29 cellular contexts compared by ENCODE assay signal in genomic region chr2:133377021-133377481, GRCh38.
DNase-seq lines count a peak whose midpoint lies in the region; ATAC-seq, FAIRE-seq and TF ChIP-seq lines count a peak whose summit lies in the region.
"Had no signal": no experiment of that assay in that cellular context is flagged by ENCODE, and none has a peak within 500 bp of the region (broad histone marks: within the 10 kb centered on the region; RNA-seq: fewer than 3 reads in every experiment).

No MANE protein-coding gene starts in this region.

- H3K27me3 ChIP-seq in keratinocyte (ENCODE audit: control insufficient read depth, extremely low read depth, insufficient read depth, low read length), result no peaks in the 10 kb centered on the region
- no peaks in the 10 kb centered on the region for H3K27me3 ChIP-seq in tibial nerve
- H3K27me3 ChIP-seq: body of pancreas, gastrocnemius medialis, thyroid gland had no signal

- H3K36me3 ChIP-seq in keratinocyte (ENCODE audit: control insufficient read depth in 2 of 2, extremely low read depth in 1 of 2, insufficient read depth in 2 of 2, low read length in 2 of 2) (no peaks in the 10 kb centered on the region), tibial nerve (no peaks in the 10 kb centered on the region)
- H3K36me3 ChIP-seq: gastrocnemius medialis, thyroid gland had no signal

- no peak overlapping the region for H3K4me2 ChIP-seq in keratinocyte (ENCODE audit: control insufficient read depth, extremely low read depth, insufficient read depth, low read depth, low read length)

- H2AFZ ChIP-seq in keratinocyte (ENCODE audit: control insufficient read depth, low read length), result no peak overlapping the region

- H3K27ac Mint-ChIP-seq in chondrocyte (ENCODE audit: unreplicated experiment), result peak overlapping the region; percentile 58
- H3K27ac Mint-ChIP-seq in stimulated activated memory B cell treated with anti-CD40 and anti-IgM and Interleukin-4, amounts not matched to agents 10 μg/mL and 1 μg/mL and 100 μg/mL, for 72 hours, result no peak overlapping the region
- H3K27ac Mint-ChIP-seq: activated CD8-positive, alpha-beta T cell treated with anti-CD3 and anti-CD28 coated beads for 36 hours; activated naive CD4-positive, alpha-beta T cell treated with anti-CD3 and anti-CD28 coated beads for 36 hours; CD4-positive, alpha-beta memory T cell; H9; mesothelial cell of epicardium; natural killer cell; stimulated activated naive B cell treated with anti-CD40 and anti-IgM and Interleukin-4, amounts not matched to agents 10 μg/mL and 1 μg/mL and 100 μg/mL, for 72 hours had no signal

- H3K4me3 ChIP-seq in keratinocyte (ENCODE audit: control insufficient read depth in 2 of 3, extremely low read depth in 1 of 3, insufficient read depth in 2 of 3, low read depth in 1 of 3, low read length in 3 of 3), result no peak overlapping the region
- no peak overlapping the region for H3K4me3 ChIP-seq in tibial nerve
- H3K4me3 ChIP-seq: body of pancreas, coronary artery, gastrocnemius medialis, thyroid gland had no signal

- H3K4me1 ChIP-seq in keratinocyte (ENCODE audit: control insufficient read depth, extremely low read depth, insufficient read depth, low read length), result peaks cover 47% of the 10 kb centered on the region
- H3K4me1 ChIP-seq in tibial nerve, result peaks cover 0 to 7% (median 0%) of the 10 kb centered on the region in 4 donors
- H3K4me1 ChIP-seq: body of pancreas, gastrocnemius medialis, thyroid gland had no signal

- no peak overlapping the region for H3K4me3 Mint-ChIP-seq in chondrocyte (ENCODE audit: unreplicated experiment)
- H3K4me3 Mint-ChIP-seq in stimulated activated memory B cell treated with anti-CD40 and anti-IgM and Interleukin-4, amounts not matched to agents 10 μg/mL and 1 μg/mL and 100 μg/mL, for 72 hours, result no peak overlapping the region
- H3K4me3 Mint-ChIP-seq: activated CD8-positive, alpha-beta T cell treated with anti-CD3 and anti-CD28 coated beads for 36 hours; activated naive CD4-positive, alpha-beta T cell treated with anti-CD3 and anti-CD28 coated beads for 36 hours; CD4-positive, alpha-beta memory T cell; H9; mesothelial cell of epicardium; natural killer cell; stimulated activated naive B cell treated with anti-CD40 and anti-IgM and Interleukin-4, amounts not matched to agents 10 μg/mL and 1 μg/mL and 100 μg/mL, for 72 hours had no signal

- no peaks in the 10 kb centered on the region for H3K79me2 ChIP-seq in keratinocyte (ENCODE audit: control insufficient read depth, insufficient read depth, low read length)

- TF ChIP-seq CTCF in chondrocyte (IDR thresholded peaks at IDR 0.05), result no peak
- no peak for TF ChIP-seq CTCF in keratinocyte (optimal IDR thresholded peaks at IDR 0.05 in 1 of 3, IDR thresholded peaks at IDR 0.05 in 1 of 3, conservative IDR thresholded peaks at IDR 0.05 in 1 of 3; ENCODE audit: extremely low read depth in 1 of 3, insufficient read depth in 2 of 3, low read length in 3 of 3)
- no peak for TF ChIP-seq CTCF in tibial nerve (IDR thresholded peaks at IDR 0.05)

- H3K27ac ChIP-seq in keratinocyte (ENCODE audit: control insufficient read depth, insufficient read depth, low read length) (peak overlapping the region; percentile 2), tibial nerve (no peak overlapping the region)
- H3K27ac ChIP-seq: body of pancreas, coronary artery, gastrocnemius medialis, thyroid gland had no signal

- peaks cover 24% of the 10 kb centered on the region for H3K4me1 Mint-ChIP-seq in chondrocyte (ENCODE audit: low read depth)
- H3K4me1 Mint-ChIP-seq in stimulated activated memory B cell treated with anti-CD40 and anti-IgM and Interleukin-4, amounts not matched to agents 10 μg/mL and 1 μg/mL and 100 μg/mL, for 72 hours, result no peaks in the 10 kb centered on the region
- H3K4me1 Mint-ChIP-seq: CD4-positive, alpha-beta memory T cell; mesothelial cell of epicardium; natural killer cell; stimulated activated naive B cell treated with anti-CD40 and anti-IgM and Interleukin-4, amounts not matched to agents 10 μg/mL and 1 μg/mL and 100 μg/mL, for 72 hours had no signal

- H3K27me3 Mint-ChIP-seq in chondrocyte (ENCODE audit: low read depth), result no peaks in the 10 kb centered on the region
- H3K27me3 Mint-ChIP-seq in stimulated activated memory B cell treated with anti-CD40 and anti-IgM and Interleukin-4, amounts not matched to agents 10 μg/mL and 1 μg/mL and 100 μg/mL, for 72 hours, result no peaks in the 10 kb centered on the region
- H3K27me3 Mint-ChIP-seq: activated CD8-positive, alpha-beta T cell treated with anti-CD3 and anti-CD28 coated beads for 36 hours; CD4-positive, alpha-beta memory T cell had no signal

- H3K9ac ChIP-seq in keratinocyte (ENCODE audit: control insufficient read depth, extremely low read depth, insufficient read depth, low read length), result no peak overlapping the region

- H4K20me1 ChIP-seq in keratinocyte (ENCODE audit: control insufficient read depth, extremely low read depth, insufficient read depth, low read length), result no peaks in the 10 kb centered on the region

- H3K9me3 Mint-ChIP-seq in chondrocyte (ENCODE audit: low read depth), result no peaks in the 10 kb centered on the region
- peaks cover 10% of the 10 kb centered on the region for H3K9me3 Mint-ChIP-seq in stimulated activated memory B cell treated with anti-CD40 and anti-IgM and Interleukin-4, amounts not matched to agents 10 μg/mL and 1 μg/mL and 100 μg/mL, for 72 hours
- H3K9me3 Mint-ChIP-seq: activated naive CD4-positive, alpha-beta T cell treated with anti-CD3 and anti-CD28 coated beads for 36 hours; H9; mesothelial cell of epicardium had no signal

- peaks cover 4% of the 10 kb centered on the region for H3K36me3 Mint-ChIP-seq in chondrocyte (ENCODE audit: low read depth)
- no peaks in the 10 kb centered on the region for H3K36me3 Mint-ChIP-seq in stimulated activated memory B cell treated with anti-CD40 and anti-IgM and Interleukin-4, amounts not matched to agents 10 μg/mL and 1 μg/mL and 100 μg/mL, for 72 hours
- H3K36me3 Mint-ChIP-seq: CD4-positive, alpha-beta memory T cell; mesothelial cell of epicardium; natural killer cell; stimulated activated naive B cell treated with anti-CD40 and anti-IgM and Interleukin-4, amounts not matched to agents 10 μg/mL and 1 μg/mL and 100 μg/mL, for 72 hours had no signal

- H3K9me3 ChIP-seq in keratinocyte (ENCODE audit: control insufficient read depth, low read depth, low read length) (no peaks in the 10 kb centered on the region), tibial nerve (no peaks in the 10 kb centered on the region)
- H3K9me3 ChIP-seq: gastrocnemius medialis, thyroid gland had no signal

- no peak for TF ChIP-seq POLR2A in tibial nerve (IDR thresholded peaks at IDR 0.05)

- no peaks in the 10 kb centered on the region for H3K9me1 ChIP-seq in keratinocyte (ENCODE audit: control insufficient read depth, extremely low read depth, insufficient read depth, low read length)

- dilution Hi-C loops in keratinocyte (cut with MboI; ENCODE audit: extremely low pct_ligation_motif_present, low sequenced_read_pairs), result no loop called here

- DNase-seq in AG20443 (ENCODE audit: low spot score) (peak; percentile 28), HS-27A (ENCODE audit: low read depth) (peak; percentile 49), chondrocyte (ENCODE audit: low spot score) (no peak), keratinocyte (ENCODE audit: low read depth, low spot score) (no peak), DMS53 treated with DMSO at 0.1 percent for 48 hours (lab: John Stamatoyannopoulos, UW; ENCODE audit: unreplicated experiment) (no peak), tibial nerve (ENCODE audit: low spot score in 2 of 2) (no peak), left lobe of liver (ENCODE audit: low spot score) (no peak)
- DNase-seq: activated CD4-positive, CD25-positive, alpha-beta regulatory T cell; activated CD8-positive, alpha-beta T cell treated with anti-CD3 and anti-CD28 coated beads for 36 hours; activated naive CD4-positive, alpha-beta T cell treated with anti-CD3 and anti-CD28 coated beads for 36 hours; body of pancreas; CD4-positive, alpha-beta memory T cell; DMS53; gastrocnemius medialis; Karpas-422; natural killer cell; NCI-H1048; NCI-H1930; NCI-H446; stimulated activated CD4-positive, alpha-beta T cell treated with anti-CD3 and anti-CD28 coated beads, Interleukin-1b, Interleukin-23, amount 100 ng/mL, for 48 hours; stimulated activated naive B cell treated with anti-CD40 and anti-IgM and Interleukin-4, amounts not matched to agents 10 μg/mL and 1 μg/mL and 100 μg/mL, for 72 hours; thyroid gland had no signal

- FAIRE-seq in keratinocyte (lab: Jason Lieb, UNC), result no peak
- FAIRE-seq: endometrium, HTR-8/SVneo had no signal

- TF ChIP-seq EP300 in tibial nerve (IDR thresholded peaks at IDR 0.05), result no peak

- ATAC-seq in stimulated activated memory B cell treated with anti-CD40 and anti-IgM and Interleukin-4, amounts not matched to agents 10 μg/mL and 1 μg/mL and 100 μg/mL, for 72 hours, result no peak
- ATAC-seq in left lobe of liver, result no peak
- ATAC-seq: activated CD8-positive, alpha-beta T cell treated with anti-CD3 and anti-CD28 coated beads for 36 hours; body of pancreas; gastrocnemius medialis; natural killer cell; Panc1; stimulated activated naive B cell treated with anti-CD40 and anti-IgM and Interleukin-4, amounts not matched to agents 10 μg/mL and 1 μg/mL and 100 μg/mL, for 72 hours had no signal

Comparison
In these comparisons a context has a peak if more than half of its experiments do, and no peak if none do; other contexts are left out.
1. DNase-seq: peak in AG20443 (single experiment) and HS-27A (single experiment); none in chondrocyte (single experiment), keratinocyte (single experiment), DMS53 treated with DMSO at 0.1 percent for 48 hours (single experiment), tibial nerve (0 of 2) and left lobe of liver (single experiment).